23 cellular contexts compared by ENCODE assay signal in genomic region chr16:75023019-75023418, GRCh38. TPM values are rescaled to one million over a fixed set of nuclear protein-coding genes. Genes with fewer than 3 reads are reported as not detected.
DNase-seq lines count a peak whose midpoint lies in the region; ATAC-seq and TF ChIP-seq lines count a peak whose summit lies in the region.
"Had no signal": no experiment of that assay in that cellular context is flagged by ENCODE, and none has a peak within 500 bp of the region (broad histone marks: within the 10 kb centered on the region; RNA-seq: fewer than 3 reads in every experiment).

No MANE protein-coding gene starts in this region.

- no peak overlapping the region for H3K27ac ChIP-seq in CD4-positive, alpha-beta T cell (ENCODE audit: low read depth, low read length)
- H3K27ac ChIP-seq in Panc1 (ENCODE audit: low read length) = peak overlapping the region; percentile 41; the same call in 1 of the 2 replicates
- H3K27ac ChIP-seq in heart left ventricle = no peak overlapping the region
- H3K27ac ChIP-seq: tibial artery had no signal

- intact Hi-C loops in CD4-positive, alpha-beta T cell (cut with DNase I, micrococcal nuclease) = no loop called here
- intact Hi-C loops in Panc1 (cut with micrococcal nuclease; ENCODE audit: unreplicated experiment) (no loop called here), heart left ventricle (cut with DNase I) (no loop called here)

- TF ChIP-seq POLR2A in heart left ventricle (IDR thresholded peaks at IDR 0.05) = no peak

- H3K4me3 ChIP-seq in Panc1 (ENCODE audit: low read depth in 2 of 2, low read length in 2 of 2) (no peak overlapping the region), fibroblast of mammary gland (ENCODE audit: control insufficient read depth, low read depth, low read length) (no peak overlapping the region), heart left ventricle (no peak overlapping the region)
- H3K4me3 ChIP-seq: tibial artery had no signal

- CTCF ChIA-PET in CD4-positive, alpha-beta T cell (lab: Charles Lee) = no interaction called here
- CTCF ChIA-PET in Panc1 (lab: Charles Lee) = no interaction called here

- H3K36me3 Mint-ChIP-seq in CD4-positive, alpha-beta T cell (ENCODE audit: low read depth) = peaks cover 13% of the 10 kb centered on the region

- POLR2A ChIA-PET in CD4-positive, alpha-beta T cell (lab: Charles Lee) = interaction anchor here (1.1 kb wide), 1 partner anchor 18 kb away, joined by 3 read pairs; no protein-coding TSS in a partner anchor
- POLR2A ChIA-PET in Panc1 (lab: Charles Lee) = no interaction called here

- 90 to 97% (median 92%) methylated on average over 3 of the region's 3 CpGs for WGBS in heart left ventricle, 4 donors

- H3K27ac Mint-ChIP-seq in CD4-positive, alpha-beta T cell = peak overlapping the region; percentile 49
- H3K27ac Mint-ChIP-seq: progenitor cell of endocrine pancreas; T-helper 2 cell treated with Interferon-gamma antibody and Interleukin-4, amounts not matched to agents 5 μg/mL and 100 μg/mL, for 36 hours had no signal

- H3K36me3 ChIP-seq in Panc1 (ENCODE audit: control insufficient read depth, insufficient read depth, low read length) (no peaks in the 10 kb centered on the region), heart left ventricle (no peaks in the 10 kb centered on the region)
- H3K36me3 ChIP-seq: tibial artery had no signal

- H3K9me3 Mint-ChIP-seq in CD4-positive, alpha-beta T cell = peaks cover 3% of the 10 kb centered on the region

- H3K4me1 ChIP-seq in Panc1 (ENCODE audit: control insufficient read depth, insufficient read depth, low read length) (peaks cover 36% of the 10 kb centered on the region), heart left ventricle (peaks cover 0 to 41% (median 24%) of the 10 kb centered on the region in 12 donors)

- peaks cover 35% of the 10 kb centered on the region for H3K4me1 Mint-ChIP-seq in CD4-positive, alpha-beta T cell (ENCODE audit: low read depth)

- DNase-seq in AG08395 (ENCODE audit: low spot score) = peak; percentile 31
- no peak for DNase-seq in CD4-positive, alpha-beta T cell
- no peak for DNase-seq in Panc1 (ENCODE audit: low read depth, low spot score)
- DNase-seq in fibroblast of mammary gland (ENCODE audit: low read depth) = peak; percentile 36
- DNase-seq in KG1 (lab: John Stamatoyannopoulos, UW) = no peak
- DNase-seq in heart left ventricle = no peak
- DNase-seq: activated CD4-positive, CD25-positive, alpha-beta regulatory T cell; AML-193; COR-L47; effector CD4-positive, alpha-beta T cell; glutamatergic neuron; H7; midbrain; NCI-H1105 treated with DMSO at 0.1 percent for 48 hours; NCI-H2081; NCI-H446 treated with DMSO at 0.1 percent for 48 hours; stimulated activated naive CD4-positive, alpha-beta T cell; tibial artery had no signal

- no peak for ATAC-seq in CD4-positive, alpha-beta T cell (ENCODE audit: poor library complexity)
- ATAC-seq in Panc1 (no peak), heart left ventricle (no peak), HG03139 (IDR thresholded peaks at IDR 0.05; ENCODE audit: unreplicated experiment) (no peak)
- ATAC-seq: esophagus mucosa, left lobe of liver had no signal

- in situ Hi-C loops in Panc1 (cut with HindIII; ENCODE audit: low pct_unique_long_range_greater_than_20kb, low sequenced_read_pairs) = no loop called here

- H3K27me3 Mint-ChIP-seq in CD4-positive, alpha-beta T cell = no peaks in the 10 kb centered on the region
- H3K27me3 Mint-ChIP-seq: progenitor cell of endocrine pancreas had no signal

- no peak overlapping the region for H3K4me3 Mint-ChIP-seq in CD4-positive, alpha-beta T cell
- H3K4me3 Mint-ChIP-seq: T-helper 2 cell treated with Interferon-gamma antibody and Interleukin-4, amounts not matched to agents 5 μg/mL and 100 μg/mL, for 36 hours had no signal

- H3K27me3 ChIP-seq in CD4-positive, alpha-beta T cell (ENCODE audit: control insufficient read depth, insufficient read depth, low read length) = no peaks in the 10 kb centered on the region
- H3K27me3 ChIP-seq in Panc1 (ENCODE audit: control insufficient read depth, insufficient read depth, low read length) (no peaks in the 10 kb centered on the region), heart left ventricle (no peaks in the 10 kb centered on the region)
- H3K27me3 ChIP-seq: tibial artery had no signal

- no peak for TF ChIP-seq CTCF in CD4-positive, alpha-beta T cell (IDR thresholded peaks at IDR 0.05)
- TF ChIP-seq CTCF in Panc1 (IDR thresholded peaks at IDR 0.05) (no peak), fibroblast of mammary gland (conservative IDR thresholded peaks at IDR 0.05; ENCODE audit: control insufficient read depth, insufficient read depth, low read depth, low read length) (no peak), heart left ventricle (IDR thresholded peaks at IDR 0.05) (no peak)

- no TSS peak for BruUV-seq in Panc1 (replicated peaks; lab: Mats Ljungman, UMichigan)

- H3K9me3 ChIP-seq in CD4-positive, alpha-beta T cell (ENCODE audit: control insufficient read depth, low read length) = peaks cover 8% of the 10 kb centered on the region
- H3K9me3 ChIP-seq in Panc1 (ENCODE audit: control insufficient read depth, insufficient read depth, low read depth, low read length) (peaks cover 6% of the 10 kb centered on the region; the same call in 1 of the 2 replicates), heart left ventricle (peaks cover 0 to 17% (median 7%) of the 10 kb centered on the region in 12 donors)
- H3K9me3 ChIP-seq: tibial artery had no signal

RNA-seq across cellular contexts. Expression of gene ZNRF1, which starts 24.2 kb away (rescaled TPM):
- 1 to 10 TPM; 2.8 to 4.0 TPM for total RNA-seq in CD4-positive, alpha-beta T cell
- total RNA-seq in Panc1 (2021; ENCODE audit: unreplicated experiment) (52.3 TPM), heart left ventricle (10 to 100 TPM; 20.5 to 43.3 (median 23.9) TPM)
- 31.5 TPM for polyA plus RNA-seq in Panc1 (2012; ENCODE audit: insufficient read length)
- polyA plus RNA-seq in heart left ventricle = 10 to 100 TPM; 12.8 to 20.3 TPM

RNA-seq across cellular contexts. Expression of gene WDR59, which starts 38.1 kb away (rescaled TPM):
- 10 to 100 TPM; 60.2 to 67.2 TPM for total RNA-seq in CD4-positive, alpha-beta T cell
- total RNA-seq in Panc1 (2021; ENCODE audit: unreplicated experiment) (58.7 TPM), heart left ventricle (10 to 100 TPM; 22.8 to 52.2 (median 40.7) TPM)
- polyA plus RNA-seq in Panc1 (2012; ENCODE audit: insufficient read length) = 42.7 TPM
- polyA plus RNA-seq in heart left ventricle = 10 to 100 TPM; 16.0 to 17.4 TPM

Comparison
In these comparisons a context has a peak if more than half of its experiments do, and no peak if none do; other contexts are left out.
1. DNase-seq: peak in AG08395 (single experiment) and fibroblast of mammary gland (single experiment); none in CD4-positive, alpha-beta T cell (0 of 10), Panc1 (single experiment), KG1 (single experiment) and heart left ventricle (0 of 5).
2. RNA of gene ZNRF1, which starts 24.2 kb away (total RNA-seq): 52.3 TPM in Panc1 (single experiment) and 20.5 to 43.3 TPM in heart left ventricle; 2.8 to 4.0 TPM in CD4-positive, alpha-beta T cell; every median in the first group is over 4 times any median in the second.